7 cellular contexts compared by ENCODE assay signal in the genomic region with DNA sequence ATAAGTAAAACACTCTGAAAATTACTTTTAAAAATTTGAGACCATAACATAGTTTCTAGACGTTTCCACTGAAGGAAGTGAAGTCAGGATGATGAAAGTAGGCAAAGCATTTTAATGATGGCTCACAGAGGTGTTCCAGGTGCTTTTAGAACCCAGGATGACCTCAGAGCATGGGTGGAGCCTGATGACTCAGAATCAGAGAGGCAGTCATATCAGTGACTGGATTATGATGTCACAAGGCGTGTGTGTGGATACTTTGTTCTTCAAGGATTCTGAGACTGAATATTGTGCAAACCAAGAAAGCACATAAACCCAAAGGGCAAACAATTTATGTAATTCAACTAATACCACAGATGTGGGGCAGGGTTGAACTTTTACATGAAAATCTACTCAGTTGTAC.
A peak's percentile ranks its signal among the peaks of the same experiment; 100 is the strongest.
DNase-seq lines count a peak whose midpoint lies in the region; ATAC-seq and TF ChIP-seq lines count a peak whose summit lies in the region.

No MANE protein-coding gene starts in this region.

- ATAC-seq in GM18909 (IDR thresholded peaks at IDR 0.05; ENCODE audit: poor library complexity, unreplicated experiment): peak; percentile 47
- ATAC-seq in HG03520 (IDR thresholded peaks at IDR 0.05; ENCODE audit: unreplicated experiment): peak; percentile 61
- peak; percentile 22 for ATAC-seq in left colon
- no peak for ATAC-seq in HG03095 (IDR thresholded peaks at IDR 0.05; ENCODE audit: unreplicated experiment)

- POLR2A ChIA-PET in SK-N-SH (lab: Yijun Ruan, JAX): no interaction called here

- 63% methylated on average over 2 of the region's 2 CpGs for WGBS in SK-N-SH (ENCODE audit: low lambda C conversion rate)

- peak; percentile 20 for DNase-seq in activated CD8-positive, alpha-beta memory T cell treated with anti-CD3 and anti-CD28 coated beads, Interleukin-2, amount 50 U/mL, for 1 hour (ENCODE audit: extremely low read depth)
- DNase-seq in left colon: peak; percentile 14 to 46
- DNase-seq in SK-N-SH: no peak
- DNase-seq in DMS114 treated with DMSO at 0.1 percent for 48 hours (lab: John Stamatoyannopoulos, UW; ENCODE audit: unreplicated experiment): no peak

- no peak for TF ChIP-seq EP300 in SK-N-SH (IDR thresholded peaks at IDR 0.05; ENCODE audit: borderline replicate concordance in 1 of 2, low read depth in 1 of 2, low read length in 1 of 2)

- H3K27me3 ChIP-seq in SK-N-SH (ENCODE audit: insufficient read depth): no peaks in the 10 kb centered on the region

- no peak overlapping the region for H2AFZ ChIP-seq in SK-N-SH (ENCODE audit: low read depth)

- CTCF ChIA-PET in SK-N-SH (lab: Yijun Ruan, JAX): interaction anchor here (1.5 to 2.0 kb wide), 3 partner anchors 20 to 312 kb away, joined by 4 to 15 read pairs (median 4); no protein-coding TSS in a partner anchor

- H3K4me1 ChIP-seq in SK-N-SH (ENCODE audit: control insufficient read depth in 1 of 2, insufficient read depth in 2 of 2, low read depth in 1 of 2, low read length in 1 of 2): peaks cover 7 to 9% of the 10 kb centered on the region in 2 experiments; a peak in 1 of 4 replicates

- H3K27ac ChIP-seq in SK-N-SH (ENCODE audit: low read depth in 2 of 2, low read length in 1 of 2): no peak overlapping the region

- no peak for TF ChIP-seq RAD21 in SK-N-SH (IDR thresholded peaks at IDR 0.05; ENCODE audit: low read length)

- no peaks in the 10 kb centered on the region for H3K36me3 ChIP-seq in SK-N-SH (replicated peaks in 1 of 2; ENCODE audit: control insufficient read depth in 1 of 2, insufficient read depth in 2 of 2, low read length in 1 of 2)

- H3K9me3 ChIP-seq in SK-N-SH: no peaks in the 10 kb centered on the region

- H3K9me2 ChIP-seq in SK-N-SH: no peaks in the 10 kb centered on the region

- no peak overlapping the region for H3K4me3 ChIP-seq in SK-N-SH (ENCODE audit: low read depth in 2 of 2, low read length in 1 of 2)

- no peak overlapping the region for H3K9ac ChIP-seq in SK-N-SH

- H3F3A ChIP-seq in SK-N-SH (replicated peaks; ENCODE audit: insufficient read depth): no peaks in the 10 kb centered on the region

- TF ChIP-seq CTCF in SK-N-SH (IDR thresholded peaks at IDR 0.05): no peak

- H4K20me1 ChIP-seq in SK-N-SH (ENCODE audit: insufficient read depth): no peaks in the 10 kb centered on the region

- no peaks in the 10 kb centered on the region for H3K79me2 ChIP-seq in SK-N-SH (ENCODE audit: insufficient read depth)

- intact Hi-C loops in left colon (cut with DNase I, micrococcal nuclease): no loop called here

- no peak overlapping the region for H3K4me2 ChIP-seq in SK-N-SH

TF ChIP-seq in SK-N-SH, 30 proteins besides CTCF, POLR2A, EP300 and RAD21:
- TF ChIP-seq TCF12 (IDR thresholded peaks at IDR 0.05): no peak
- no peak; the same call in 1 of the 2 replicates for TF ChIP-seq FOSL2 (IDR thresholded peaks at IDR 0.05; ENCODE audit: borderline replicate concordance, low read depth)
- no peak for TF ChIP-seq TAF1 (IDR thresholded peaks at IDR 0.05; ENCODE audit: borderline replicate concordance, low read depth, low read length)
- TF ChIP-seq, protein P1, sequence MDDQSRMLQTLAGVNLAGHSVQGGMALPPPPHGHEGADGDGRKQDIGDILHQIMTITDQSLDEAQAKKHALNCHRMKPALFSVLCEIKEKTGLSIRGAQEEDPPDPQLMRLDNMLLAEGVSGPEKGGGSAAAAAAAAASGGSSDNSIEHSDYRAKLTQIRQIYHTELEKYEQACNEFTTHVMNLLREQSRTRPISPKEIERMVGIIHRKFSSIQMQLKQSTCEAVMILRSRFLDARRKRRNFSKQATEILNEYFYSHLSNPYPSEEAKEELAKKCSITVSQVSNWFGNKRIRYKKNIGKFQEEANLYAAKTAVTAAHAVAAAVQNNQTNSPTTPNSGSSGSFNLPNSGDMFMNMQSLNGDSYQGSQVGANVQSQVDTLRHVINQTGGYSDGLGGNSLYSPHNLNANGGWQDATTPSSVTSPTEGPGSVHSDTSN (IDR thresholded peaks at IDR 0.05): no peak
- no peak for TF ChIP-seq NFIC (IDR thresholded peaks at IDR 0.05; ENCODE audit: borderline replicate concordance)
- TF ChIP-seq POLR2AphosphoS5 (IDR thresholded peaks at IDR 0.05; ENCODE audit: low read depth, low read length): no peak
- TF ChIP-seq, protein P2, sequence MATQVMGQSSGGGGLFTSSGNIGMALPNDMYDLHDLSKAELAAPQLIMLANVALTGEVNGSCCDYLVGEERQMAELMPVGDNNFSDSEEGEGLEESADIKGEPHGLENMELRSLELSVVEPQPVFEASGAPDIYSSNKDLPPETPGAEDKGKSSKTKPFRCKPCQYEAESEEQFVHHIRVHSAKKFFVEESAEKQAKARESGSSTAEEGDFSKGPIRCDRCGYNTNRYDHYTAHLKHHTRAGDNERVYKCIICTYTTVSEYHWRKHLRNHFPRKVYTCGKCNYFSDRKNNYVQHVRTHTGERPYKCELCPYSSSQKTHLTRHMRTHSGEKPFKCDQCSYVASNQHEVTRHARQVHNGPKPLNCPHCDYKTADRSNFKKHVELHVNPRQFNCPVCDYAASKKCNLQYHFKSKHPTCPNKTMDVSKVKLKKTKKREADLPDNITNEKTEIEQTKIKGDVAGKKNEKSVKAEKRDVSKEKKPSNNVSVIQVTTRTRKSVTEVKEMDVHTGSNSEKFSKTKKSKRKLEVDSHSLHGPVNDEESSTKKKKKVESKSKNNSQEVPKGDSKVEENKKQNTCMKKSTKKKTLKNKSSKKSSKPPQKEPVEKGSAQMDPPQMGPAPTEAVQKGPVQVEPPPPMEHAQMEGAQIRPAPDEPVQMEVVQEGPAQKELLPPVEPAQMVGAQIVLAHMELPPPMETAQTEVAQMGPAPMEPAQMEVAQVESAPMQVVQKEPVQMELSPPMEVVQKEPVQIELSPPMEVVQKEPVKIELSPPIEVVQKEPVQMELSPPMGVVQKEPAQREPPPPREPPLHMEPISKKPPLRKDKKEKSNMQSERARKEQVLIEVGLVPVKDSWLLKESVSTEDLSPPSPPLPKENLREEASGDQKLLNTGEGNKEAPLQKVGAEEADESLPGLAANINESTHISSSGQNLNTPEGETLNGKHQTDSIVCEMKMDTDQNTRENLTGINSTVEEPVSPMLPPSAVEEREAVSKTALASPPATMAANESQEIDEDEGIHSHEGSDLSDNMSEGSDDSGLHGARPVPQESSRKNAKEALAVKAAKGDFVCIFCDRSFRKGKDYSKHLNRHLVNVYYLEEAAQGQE (IDR thresholded peaks at IDR 0.05; ENCODE audit: low read depth, low read length): no peak
- no peak for TF ChIP-seq EZH2phosphoT487 (IDR thresholded peaks at IDR 0.05; ENCODE audit: borderline replicate concordance, low read depth)
- TF ChIP-seq SMC3 (IDR thresholded peaks at IDR 0.05; ENCODE audit: low read depth, low read length): no peak
- TF ChIP-seq, protein P3, sequence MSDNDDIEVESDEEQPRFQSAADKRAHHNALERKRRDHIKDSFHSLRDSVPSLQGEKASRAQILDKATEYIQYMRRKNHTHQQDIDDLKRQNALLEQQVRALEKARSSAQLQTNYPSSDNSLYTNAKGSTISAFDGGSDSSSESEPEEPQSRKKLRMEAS (IDR thresholded peaks at IDR 0.05; ENCODE audit: low read depth): no peak
- TF ChIP-seq, protein P4, sequence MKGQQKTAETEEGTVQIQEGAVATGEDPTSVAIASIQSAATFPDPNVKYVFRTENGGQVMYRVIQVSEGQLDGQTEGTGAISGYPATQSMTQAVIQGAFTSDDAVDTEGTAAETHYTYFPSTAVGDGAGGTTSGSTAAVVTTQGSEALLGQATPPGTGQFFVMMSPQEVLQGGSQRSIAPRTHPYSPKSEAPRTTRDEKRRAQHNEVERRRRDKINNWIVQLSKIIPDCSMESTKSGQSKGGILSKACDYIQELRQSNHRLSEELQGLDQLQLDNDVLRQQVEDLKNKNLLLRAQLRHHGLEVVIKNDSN (IDR thresholded peaks at IDR 0.05; ENCODE audit: borderline replicate concordance, low read depth): no peak
- TF ChIP-seq JUND (IDR thresholded peaks at IDR 0.05): no peak
- TF ChIP-seq RFX5 (IDR thresholded peaks at IDR 0.05; ENCODE audit: low read length): no peak
- TF ChIP-seq YY1 (IDR thresholded peaks at IDR 0.05; ENCODE audit: low read depth): no peak
- TF ChIP-seq RXRA (IDR thresholded peaks at IDR 0.05; ENCODE audit: borderline replicate concordance, low read depth): no peak
- no peak for TF ChIP-seq SIN3A (IDR thresholded peaks at IDR 0.05; ENCODE audit: borderline replicate concordance, low read depth, low read length)
- TF ChIP-seq, protein P5, sequence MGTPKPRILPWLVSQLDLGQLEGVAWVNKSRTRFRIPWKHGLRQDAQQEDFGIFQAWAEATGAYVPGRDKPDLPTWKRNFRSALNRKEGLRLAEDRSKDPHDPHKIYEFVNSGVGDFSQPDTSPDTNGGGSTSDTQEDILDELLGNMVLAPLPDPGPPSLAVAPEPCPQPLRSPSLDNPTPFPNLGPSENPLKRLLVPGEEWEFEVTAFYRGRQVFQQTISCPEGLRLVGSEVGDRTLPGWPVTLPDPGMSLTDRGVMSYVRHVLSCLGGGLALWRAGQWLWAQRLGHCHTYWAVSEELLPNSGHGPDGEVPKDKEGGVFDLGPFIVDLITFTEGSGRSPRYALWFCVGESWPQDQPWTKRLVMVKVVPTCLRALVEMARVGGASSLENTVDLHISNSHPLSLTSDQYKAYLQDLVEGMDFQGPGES (IDR thresholded peaks at IDR 0.05; ENCODE audit: low read depth, low read length): no peak
- TF ChIP-seq FOXJ3 (CRISPR knock-in tag; IDR thresholded peaks at IDR 0.05): no peak
- no peak for TF ChIP-seq RCOR1 (IDR thresholded peaks at IDR 0.05; ENCODE audit: low read length)

Comparison
In these comparisons a context has a peak if more than half of its experiments do, and no peak if none do; other contexts are left out.
1. DNase-seq: peak in activated CD8-positive, alpha-beta memory T cell treated with anti-CD3 and anti-CD28 coated beads, Interleukin-2, amount 50 U/mL, for 1 hour (single experiment) and left colon (2 of 2); none in SK-N-SH (single experiment) and DMS114 treated with DMSO at 0.1 percent for 48 hours (single experiment).